In the genomic region with DNA sequence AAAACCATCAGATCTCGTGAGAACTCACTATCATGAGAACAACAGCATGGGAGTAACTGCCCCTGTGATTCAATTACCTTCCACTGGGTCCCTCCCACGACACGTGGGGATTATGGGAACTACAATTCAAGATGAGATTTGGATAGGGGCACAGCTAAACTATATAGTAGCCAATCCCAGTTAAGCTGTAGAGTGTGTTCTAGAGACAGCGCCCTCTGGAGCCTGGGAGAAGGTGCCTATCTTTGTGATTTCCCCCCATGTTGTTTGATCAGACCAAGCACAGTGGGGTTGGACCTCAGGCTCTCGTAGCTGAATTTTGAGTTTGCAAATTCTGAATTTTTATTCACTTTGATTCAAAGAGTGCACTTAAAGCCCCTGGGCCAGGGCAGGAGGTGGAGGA, we compare ENCODE assay signal across 1 cellular context.
TF ChIP-seq lines count a peak whose summit lies in the region.

No MANE protein-coding gene starts in this region.

TF ChIP-seq in SK-N-SH treated with all-trans-retinoic acid at 6 μM for 48 hours, 23 proteins besides CTCF, POLR2A, EP300 and RAD21 (continued from another document):
- TF ChIP-seq CSRNP3 (CRISPR knock-in tag; IDR thresholded peaks at IDR 0.05) (no peak), CSDC2 (CRISPR knock-in tag; IDR thresholded peaks at IDR 0.05) (no peak), OSR1 (CRISPR knock-in tag; IDR thresholded peaks at IDR 0.05) (no peak), ISL1 (CRISPR knock-in tag; IDR thresholded peaks at IDR 0.05) (no peak), BACH2 (CRISPR knock-in tag; IDR thresholded peaks at IDR 0.05; ENCODE audit: borderline replicate concordance) (no peak), ZNF70 (CRISPR knock-in tag; IDR thresholded peaks at IDR 0.05) (no peak), ESRRG (CRISPR knock-in tag; IDR thresholded peaks at IDR 0.05) (no peak), ARNTL (CRISPR knock-in tag; IDR thresholded peaks at IDR 0.05; ENCODE audit: borderline replicate concordance, low read depth) (no peak), ZFP3 (CRISPR knock-in tag; IDR thresholded peaks at IDR 0.05) (no peak), TOX (CRISPR knock-in tag; IDR thresholded peaks at IDR 0.05; ENCODE audit: borderline replicate concordance) (no peak), GLIS3 (CRISPR knock-in tag; IDR thresholded peaks at IDR 0.05) (no peak), TCF4 (CRISPR knock-in tag; IDR thresholded peaks at IDR 0.05; ENCODE audit: borderline replicate concordance) (no peak), ZNF8 (CRISPR knock-in tag; IDR thresholded peaks at IDR 0.05) (no peak)
- TF ChIP-seq, protein P1, sequence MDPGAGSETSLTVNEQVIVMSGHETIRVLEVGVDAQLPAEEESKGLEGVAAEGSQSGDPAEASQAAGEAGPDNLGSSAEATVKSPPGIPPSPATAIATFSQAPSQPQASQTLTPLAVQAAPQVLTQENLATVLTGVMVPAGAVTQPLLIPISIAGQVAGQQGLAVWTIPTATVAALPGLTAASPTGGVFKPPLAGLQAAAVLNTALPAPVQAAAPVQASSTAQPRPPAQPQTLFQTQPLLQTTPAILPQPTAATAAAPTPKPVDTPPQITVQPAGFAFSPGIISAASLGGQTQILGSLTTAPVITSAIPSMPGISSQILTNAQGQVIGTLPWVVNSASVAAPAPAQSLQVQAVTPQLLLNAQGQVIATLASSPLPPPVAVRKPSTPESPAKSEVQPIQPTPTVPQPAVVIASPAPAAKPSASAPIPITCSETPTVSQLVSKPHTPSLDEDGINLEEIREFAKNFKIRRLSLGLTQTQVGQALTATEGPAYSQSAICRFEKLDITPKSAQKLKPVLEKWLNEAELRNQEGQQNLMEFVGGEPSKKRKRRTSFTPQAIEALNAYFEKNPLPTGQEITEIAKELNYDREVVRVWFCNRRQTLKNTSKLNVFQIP (CRISPR knock-in tag; IDR thresholded peaks at IDR 0.05; ENCODE audit: borderline replicate concordance, low read depth), result no peak
TF ChIP-seq in SK-N-SH treated with all-trans-retinoic acid at 6 μM for 48 hours: peak in this region for 0.
